Comparison of ENCODE assay signal across 10 cellular contexts in the genomic region with DNA sequence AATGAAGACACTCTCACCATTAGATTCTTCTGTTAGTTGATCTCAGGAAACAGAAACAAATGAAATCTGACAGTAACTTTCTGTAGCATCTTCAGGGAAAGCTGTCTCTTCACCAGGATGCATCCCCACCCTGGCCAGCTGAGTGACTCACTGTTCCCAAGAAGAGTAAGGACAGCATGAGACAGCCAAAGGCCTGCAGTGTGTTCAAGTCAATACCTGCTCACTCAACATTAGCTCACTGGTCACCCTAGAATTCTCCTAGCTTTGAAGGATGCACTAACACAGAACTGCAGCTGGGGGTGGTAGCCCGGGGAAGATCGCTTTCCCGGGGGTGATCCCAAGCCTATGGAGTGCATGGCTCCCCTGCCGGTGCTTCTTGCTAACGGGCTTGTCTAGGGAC. TPM values are rescaled to one million over a fixed set of nuclear protein-coding genes. Genes with fewer than 3 reads are reported as not detected.
DNase-seq lines count a peak whose midpoint lies in the region; ATAC-seq and TF ChIP-seq lines count a peak whose summit lies in the region.
"Had no signal": no experiment of that assay in that cellular context is flagged by ENCODE, and none has a peak within 500 bp of the region (broad histone marks: within the 10 kb centered on the region; RNA-seq: fewer than 3 reads in every experiment).

No MANE protein-coding gene starts in this region.

- no peak for ATAC-seq in GM19324 (IDR thresholded peaks at IDR 0.05; ENCODE audit: low FRiP score, unreplicated experiment)

- no peak overlapping the region for H3K4me3 ChIP-seq in fibroblast of pulmonary artery (replicated peaks; ENCODE audit: low read depth, low read length)

- TF ChIP-seq CTCF in fibroblast of pulmonary artery (IDR thresholded peaks at IDR 0.05; ENCODE audit: low read length, missing control alignments): peak; percentile 8

- DNase-seq in AG08396 (ENCODE audit: low spot score): peak; percentile 62
- peak; percentile 79 for DNase-seq in RPMI7951 (ENCODE audit: low read depth)
- no peak for DNase-seq in fibroblast of pulmonary artery (ENCODE audit: low read depth)
- peak; percentile 17 for DNase-seq in pons (ENCODE audit: low spot score)
- DNase-seq in NOMO-1 treated with DMSO at 0.1 percent for 48 hours (lab: John Stamatoyannopoulos, UW; ENCODE audit: unreplicated experiment): no peak
- no peak for DNase-seq in stimulated activated CD4-positive, alpha-beta T cell treated with anti-CD3 and anti-CD28 coated beads, Interleukin-12 subunit alpha, Interleukin-12 subunit beta, amount 100 ng/mL, for 4 hours
- DNase-seq in NCI-H1417 (lab: John Stamatoyannopoulos, UW): no peak
- DNase-seq: NCI-H1048 had no signal

RNA-seq across cellular contexts. Expression of gene CLEC18B, which starts 28.2 kb away (rescaled TPM):
- not detected in 2 replicates for total RNA-seq in RPMI7951 (2014; rRNA removed; shearing (Covaris generic))
- total RNA-seq: dermis microvascular lymphatic vessel endothelial cell had no signal

Comparison
In these comparisons a context has a peak if more than half of its experiments do, and no peak if none do; other contexts are left out.
1. DNase-seq: peak in AG08396 (single experiment), RPMI7951 (single experiment) and pons (single experiment); none in fibroblast of pulmonary artery (single experiment), NOMO-1 treated with DMSO at 0.1 percent for 48 hours (single experiment), stimulated activated CD4-positive, alpha-beta T cell treated with anti-CD3 and anti-CD28 coated beads, Interleukin-12 subunit alpha, Interleukin-12 subunit beta, amount 100 ng/mL, for 4 hours (single experiment) and NCI-H1417 (0 of 3).